11 cellular contexts compared by ENCODE assay signal in genomic region chr1:19606817-19607706, GRCh38. TPM values are rescaled to one million over a fixed set of nuclear protein-coding genes. Genes with fewer than 3 reads are reported as not detected.
DNase-seq lines count a peak whose midpoint lies in the region; ATAC-seq and TF ChIP-seq lines count a peak whose summit lies in the region.
"Had no signal": no experiment of that assay in that cellular context is flagged by ENCODE, and none has a peak within 500 bp of the region (broad histone marks: within the 10 kb centered on the region; RNA-seq: fewer than 3 reads in every experiment).

No MANE protein-coding gene starts in this region.

- intact Hi-C loops in transverse colon (cut with DNase I; ENCODE audit: low total_unique reads) (no loop called here), Caco-2 (cut with micrococcal nuclease; ENCODE audit: unreplicated experiment) (no loop called here)

- no peaks in the 10 kb centered on the region for H3K36me3 ChIP-seq in gastroesophageal sphincter
- H3K36me3 ChIP-seq in transverse colon, result no peaks in the 10 kb centered on the region
- H3K36me3 ChIP-seq in Caco-2 (ENCODE audit: control insufficient read depth, insufficient read depth, low read length), result no peaks in the 10 kb centered on the region

- no peak overlapping the region for H3K27ac Mint-ChIP-seq in Caco-2 (ENCODE audit: unreplicated experiment)

- H3K4me3 ChIP-seq in gastroesophageal sphincter, result no peak overlapping the region
- H3K4me3 ChIP-seq in transverse colon, result no peak overlapping the region
- no peak overlapping the region for H3K4me3 ChIP-seq in Caco-2 (ENCODE audit: low read depth, low read length)

- H3K9me3 ChIP-seq in gastroesophageal sphincter (no peaks in the 10 kb centered on the region), transverse colon (no peaks in the 10 kb centered on the region), Caco-2 (no peaks in the 10 kb centered on the region)

- 15 to 27% methylated on average over 5 of the region's 5 CpGs for WGBS in gastroesophageal sphincter (ENCODE audit: low coverage in 1 of 2), 2 donors
- 52 to 58% methylated on average over 5 of the region's 5 CpGs for WGBS in transverse colon (ENCODE audit: low coverage in 1 of 2), 2 donors

- H3K27ac ChIP-seq in gastroesophageal sphincter (peak overlapping the region; percentile 65 to 97 (median 73)), transverse colon (peak overlapping the region; percentile 48 to 59 (median 58))

- in situ Hi-C loops in transverse colon (cut with MboI; ENCODE audit: low pct_ligation_motif_present in 1 of 4, low pct_unique_long_range_greater_than_20kb in 1 of 4, low sequenced_read_pairs in 3 of 4), result no loop called here

- peak; percentile 17 for DNase-seq in activated gamma-delta T cell treated with Interleukin-2 at 50 U/mL for 16 hours
- no peak for DNase-seq in activated gamma-delta T cell (lab: John Stamatoyannopoulos, UW)
- peak; percentile 8 for DNase-seq in activated effector memory CD4-positive, alpha-beta T cell treated with Interleukin-2 at 50 U/mL for 16 hours
- no peak for DNase-seq in transverse colon
- no peak for DNase-seq in NCI-H1417 (lab: John Stamatoyannopoulos, UW)
- DNase-seq in Caco-2, result no peak
- DNase-seq: glutamatergic neuron, Karpas-422 had no signal

- TF ChIP-seq EP300 in gastroesophageal sphincter (IDR thresholded peaks at IDR 0.05) (no peak), transverse colon (IDR thresholded peaks at IDR 0.05; ENCODE audit: low read depth) (no peak)

- POLR2A ChIA-PET in Caco-2 (lab: Charles Lee), result no interaction called here

- H3K4me1 ChIP-seq in gastroesophageal sphincter (peaks cover 18 to 92% (median 27%) of the 10 kb centered on the region in 3 donors), transverse colon (peaks cover 8 to 86% (median 45%) of the 10 kb centered on the region in 4 donors), Caco-2 (no peaks in the 10 kb centered on the region)

- CTCF ChIA-PET in Caco-2 (lab: Charles Lee), result no interaction called here

- peaks cover 18% of the 10 kb centered on the region for H3K36me3 Mint-ChIP-seq in Caco-2 (ENCODE audit: insufficient read depth, unreplicated experiment)

- no peak for TF ChIP-seq CTCF in gastroesophageal sphincter (IDR thresholded peaks at IDR 0.05)
- no peak for TF ChIP-seq CTCF in transverse colon (IDR thresholded peaks at IDR 0.05)
- no peak for TF ChIP-seq CTCF in Caco-2 (IDR thresholded peaks at IDR 0.05; ENCODE audit: insufficient read depth in 1 of 2, low read depth in 1 of 2, low read length in 1 of 2, severe bottlenecking in 1 of 2, unreplicated experiment in 1 of 2)

- no TSS peak for BruUV-seq in Caco-2 (replicated peaks; lab: Mats Ljungman, UMichigan)

- no peaks in the 10 kb centered on the region for H3K9me3 Mint-ChIP-seq in Caco-2 (ENCODE audit: unreplicated experiment)
- H3K9me3 Mint-ChIP-seq: neural crest cell had no signal

- ATAC-seq in gastroesophageal sphincter (no peak), HG03159 (IDR thresholded peaks at IDR 0.05; ENCODE audit: unreplicated experiment) (no peak)

- peaks cover 7% of the 10 kb centered on the region for H3K4me1 Mint-ChIP-seq in Caco-2 (ENCODE audit: low read depth, unreplicated experiment)

- no peaks in the 10 kb centered on the region for H3K27me3 Mint-ChIP-seq in Caco-2 (ENCODE audit: insufficient read depth, unreplicated experiment)

- TF ChIP-seq POLR2A in gastroesophageal sphincter (IDR thresholded peaks at IDR 0.05) (no peak), transverse colon (IDR thresholded peaks at IDR 0.05) (no peak)

- no peak overlapping the region for H3K4me3 Mint-ChIP-seq in Caco-2 (ENCODE audit: unreplicated experiment)
- H3K4me3 Mint-ChIP-seq: neural crest cell had no signal

- H3K27me3 ChIP-seq in gastroesophageal sphincter, result no peaks in the 10 kb centered on the region
- no peaks in the 10 kb centered on the region for H3K27me3 ChIP-seq in transverse colon
- no peaks in the 10 kb centered on the region for H3K27me3 ChIP-seq in Caco-2 (replicated peaks; ENCODE audit: control insufficient read depth, insufficient read depth, low read length)

RNA-seq across cellular contexts. Expression of gene NBL1, which starts 37.0 kb away (rescaled TPM):
- total RNA-seq in gastroesophageal sphincter, result 100 to 1,000 TPM; 203 to 343 (median 301) TPM
- 100 to 1,000 TPM; 122 to 238 (median 204) TPM for total RNA-seq in transverse colon
- 23.0 and 24.0 TPM in 2 replicates for total RNA-seq in Caco-2 (2022)

RNA-seq across cellular contexts. Expression of gene HTR6, which starts 57.6 kb away (rescaled TPM):
- not detected for total RNA-seq in gastroesophageal sphincter
- not detected for total RNA-seq in transverse colon
- total RNA-seq in Caco-2 (2022), result not detected in 2 replicates
- total RNA-seq: neural crest cell had no signal

Comparison
In these comparisons a context has a peak if more than half of its experiments do, and no peak if none do; other contexts are left out.
1. DNase-seq: peak in activated gamma-delta T cell treated with Interleukin-2 at 50 U/mL for 16 hours (single experiment) and activated effector memory CD4-positive, alpha-beta T cell treated with Interleukin-2 at 50 U/mL for 16 hours (single experiment); none in activated gamma-delta T cell (single experiment), transverse colon (single experiment), NCI-H1417 (0 of 3) and Caco-2 (0 of 2).